In the genomic region with DNA sequence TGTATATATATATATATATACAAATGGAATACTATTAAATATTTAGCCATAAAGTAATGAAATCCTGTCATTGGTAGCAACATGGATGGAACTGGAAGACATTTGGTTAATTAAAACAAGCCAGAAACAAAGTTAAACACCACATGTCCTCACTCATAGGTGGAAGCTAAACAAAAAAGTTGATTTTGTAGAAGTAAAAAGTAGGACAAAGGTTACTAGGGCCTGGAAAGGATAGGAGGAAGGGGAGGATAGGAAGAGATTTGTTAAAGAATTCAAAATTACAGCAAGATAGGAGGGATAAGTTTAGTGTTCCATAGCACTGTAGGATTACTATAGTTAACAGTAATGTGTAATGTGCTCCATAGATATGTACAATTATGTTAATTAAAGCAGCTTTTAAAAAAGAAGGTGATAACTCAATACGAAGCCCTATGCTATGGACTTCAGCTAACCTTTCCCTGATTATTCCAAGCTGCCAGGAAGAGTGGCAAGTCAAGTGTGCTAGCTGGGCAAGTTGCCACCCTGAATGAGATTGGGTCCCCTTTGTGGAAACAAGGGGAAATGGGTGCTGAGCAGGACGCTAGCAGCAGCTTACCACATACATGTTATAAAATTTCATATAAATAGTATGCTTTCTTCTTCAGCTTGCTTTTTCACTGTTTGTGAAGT, we compare ENCODE assay signal across 1 cellular context.
TF ChIP-seq lines count a peak whose summit lies in the region.

No MANE protein-coding gene starts in this region.

TF ChIP-seq in WTC11, 78 proteins besides CTCF, POLR2A, EP300 and RAD21:
- TF ChIP-seq, protein P1, sequence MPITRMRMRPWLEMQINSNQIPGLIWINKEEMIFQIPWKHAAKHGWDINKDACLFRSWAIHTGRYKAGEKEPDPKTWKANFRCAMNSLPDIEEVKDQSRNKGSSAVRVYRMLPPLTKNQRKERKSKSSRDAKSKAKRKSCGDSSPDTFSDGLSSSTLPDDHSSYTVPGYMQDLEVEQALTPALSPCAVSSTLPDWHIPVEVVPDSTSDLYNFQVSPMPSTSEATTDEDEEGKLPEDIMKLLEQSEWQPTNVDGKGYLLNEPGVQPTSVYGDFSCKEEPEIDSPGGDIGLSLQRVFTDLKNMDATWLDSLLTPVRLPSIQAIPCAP (CRISPR knock-in tag; IDR thresholded peaks at IDR 0.05): no peak
- TF ChIP-seq, protein P2, sequence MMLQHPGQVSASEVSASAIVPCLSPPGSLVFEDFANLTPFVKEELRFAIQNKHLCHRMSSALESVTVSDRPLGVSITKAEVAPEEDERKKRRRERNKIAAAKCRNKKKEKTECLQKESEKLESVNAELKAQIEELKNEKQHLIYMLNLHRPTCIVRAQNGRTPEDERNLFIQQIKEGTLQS (CRISPR knock-in tag; conservative IDR thresholded peaks at IDR 0.05): no peak
- TF ChIP-seq, protein P3, sequence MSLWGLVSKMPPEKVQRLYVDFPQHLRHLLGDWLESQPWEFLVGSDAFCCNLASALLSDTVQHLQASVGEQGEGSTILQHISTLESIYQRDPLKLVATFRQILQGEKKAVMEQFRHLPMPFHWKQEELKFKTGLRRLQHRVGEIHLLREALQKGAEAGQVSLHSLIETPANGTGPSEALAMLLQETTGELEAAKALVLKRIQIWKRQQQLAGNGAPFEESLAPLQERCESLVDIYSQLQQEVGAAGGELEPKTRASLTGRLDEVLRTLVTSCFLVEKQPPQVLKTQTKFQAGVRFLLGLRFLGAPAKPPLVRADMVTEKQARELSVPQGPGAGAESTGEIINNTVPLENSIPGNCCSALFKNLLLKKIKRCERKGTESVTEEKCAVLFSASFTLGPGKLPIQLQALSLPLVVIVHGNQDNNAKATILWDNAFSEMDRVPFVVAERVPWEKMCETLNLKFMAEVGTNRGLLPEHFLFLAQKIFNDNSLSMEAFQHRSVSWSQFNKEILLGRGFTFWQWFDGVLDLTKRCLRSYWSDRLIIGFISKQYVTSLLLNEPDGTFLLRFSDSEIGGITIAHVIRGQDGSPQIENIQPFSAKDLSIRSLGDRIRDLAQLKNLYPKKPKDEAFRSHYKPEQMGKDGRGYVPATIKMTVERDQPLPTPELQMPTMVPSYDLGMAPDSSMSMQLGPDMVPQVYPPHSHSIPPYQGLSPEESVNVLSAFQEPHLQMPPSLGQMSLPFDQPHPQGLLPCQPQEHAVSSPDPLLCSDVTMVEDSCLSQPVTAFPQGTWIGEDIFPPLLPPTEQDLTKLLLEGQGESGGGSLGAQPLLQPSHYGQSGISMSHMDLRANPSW (CRISPR knock-in tag; conservative IDR thresholded peaks at IDR 0.05; ENCODE audit: low read depth): no peak
- no peak for TF ChIP-seq FOXP1 (CRISPR knock-in tag; IDR thresholded peaks at IDR 0.05; ENCODE audit: borderline replicate concordance)
- TF ChIP-seq, protein P4, sequence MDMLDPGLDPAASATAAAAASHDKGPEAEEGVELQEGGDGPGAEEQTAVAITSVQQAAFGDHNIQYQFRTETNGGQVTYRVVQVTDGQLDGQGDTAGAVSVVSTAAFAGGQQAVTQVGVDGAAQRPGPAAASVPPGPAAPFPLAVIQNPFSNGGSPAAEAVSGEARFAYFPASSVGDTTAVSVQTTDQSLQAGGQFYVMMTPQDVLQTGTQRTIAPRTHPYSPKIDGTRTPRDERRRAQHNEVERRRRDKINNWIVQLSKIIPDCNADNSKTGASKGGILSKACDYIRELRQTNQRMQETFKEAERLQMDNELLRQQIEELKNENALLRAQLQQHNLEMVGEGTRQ (CRISPR knock-in tag; IDR thresholded peaks at IDR 0.05): no peak
- TF ChIP-seq MYBL2 (CRISPR knock-in tag; IDR thresholded peaks at IDR 0.05): no peak
- TF ChIP-seq, protein P5, sequence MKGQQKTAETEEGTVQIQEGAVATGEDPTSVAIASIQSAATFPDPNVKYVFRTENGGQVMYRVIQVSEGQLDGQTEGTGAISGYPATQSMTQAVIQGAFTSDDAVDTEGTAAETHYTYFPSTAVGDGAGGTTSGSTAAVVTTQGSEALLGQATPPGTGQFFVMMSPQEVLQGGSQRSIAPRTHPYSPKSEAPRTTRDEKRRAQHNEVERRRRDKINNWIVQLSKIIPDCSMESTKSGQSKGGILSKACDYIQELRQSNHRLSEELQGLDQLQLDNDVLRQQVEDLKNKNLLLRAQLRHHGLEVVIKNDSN (CRISPR knock-in tag; IDR thresholded peaks at IDR 0.05): no peak
- TF ChIP-seq, protein P6, sequence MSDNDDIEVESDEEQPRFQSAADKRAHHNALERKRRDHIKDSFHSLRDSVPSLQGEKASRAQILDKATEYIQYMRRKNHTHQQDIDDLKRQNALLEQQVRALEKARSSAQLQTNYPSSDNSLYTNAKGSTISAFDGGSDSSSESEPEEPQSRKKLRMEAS (CRISPR knock-in tag; IDR thresholded peaks at IDR 0.05): no peak
- TF ChIP-seq ZNF232 (CRISPR knock-in tag; IDR thresholded peaks at IDR 0.05): no peak
- TF ChIP-seq, protein P7, sequence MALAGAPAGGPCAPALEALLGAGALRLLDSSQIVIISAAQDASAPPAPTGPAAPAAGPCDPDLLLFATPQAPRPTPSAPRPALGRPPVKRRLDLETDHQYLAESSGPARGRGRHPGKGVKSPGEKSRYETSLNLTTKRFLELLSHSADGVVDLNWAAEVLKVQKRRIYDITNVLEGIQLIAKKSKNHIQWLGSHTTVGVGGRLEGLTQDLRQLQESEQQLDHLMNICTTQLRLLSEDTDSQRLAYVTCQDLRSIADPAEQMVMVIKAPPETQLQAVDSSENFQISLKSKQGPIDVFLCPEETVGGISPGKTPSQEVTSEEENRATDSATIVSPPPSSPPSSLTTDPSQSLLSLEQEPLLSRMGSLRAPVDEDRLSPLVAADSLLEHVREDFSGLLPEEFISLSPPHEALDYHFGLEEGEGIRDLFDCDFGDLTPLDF (CRISPR knock-in tag; IDR thresholded peaks at IDR 0.05): no peak
- TF ChIP-seq, protein P8, sequence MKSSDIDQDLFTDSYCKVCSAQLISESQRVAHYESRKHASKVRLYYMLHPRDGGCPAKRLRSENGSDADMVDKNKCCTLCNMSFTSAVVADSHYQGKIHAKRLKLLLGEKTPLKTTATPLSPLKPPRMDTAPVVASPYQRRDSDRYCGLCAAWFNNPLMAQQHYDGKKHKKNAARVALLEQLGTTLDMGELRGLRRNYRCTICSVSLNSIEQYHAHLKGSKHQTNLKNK (CRISPR knock-in tag; IDR thresholded peaks at IDR 0.05): no peak
- no peak for TF ChIP-seq NR3C1 (CRISPR knock-in tag; conservative IDR thresholded peaks at IDR 0.05; ENCODE audit: low read depth)
- no peak for TF ChIP-seq CBFB (CRISPR knock-in tag; IDR thresholded peaks at IDR 0.05; ENCODE audit: low read depth)
- no peak for TF ChIP-seq FOXJ3 (CRISPR knock-in tag; IDR thresholded peaks at IDR 0.05; ENCODE audit: borderline replicate concordance)
- TF ChIP-seq, protein P9, sequence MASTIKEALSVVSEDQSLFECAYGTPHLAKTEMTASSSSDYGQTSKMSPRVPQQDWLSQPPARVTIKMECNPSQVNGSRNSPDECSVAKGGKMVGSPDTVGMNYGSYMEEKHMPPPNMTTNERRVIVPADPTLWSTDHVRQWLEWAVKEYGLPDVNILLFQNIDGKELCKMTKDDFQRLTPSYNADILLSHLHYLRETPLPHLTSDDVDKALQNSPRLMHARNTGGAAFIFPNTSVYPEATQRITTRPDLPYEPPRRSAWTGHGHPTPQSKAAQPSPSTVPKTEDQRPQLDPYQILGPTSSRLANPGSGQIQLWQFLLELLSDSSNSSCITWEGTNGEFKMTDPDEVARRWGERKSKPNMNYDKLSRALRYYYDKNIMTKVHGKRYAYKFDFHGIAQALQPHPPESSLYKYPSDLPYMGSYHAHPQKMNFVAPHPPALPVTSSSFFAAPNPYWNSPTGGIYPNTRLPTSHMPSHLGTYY (CRISPR knock-in tag; IDR thresholded peaks at IDR 0.05): no peak
- no peak for TF ChIP-seq NFYB (CRISPR knock-in tag; conservative IDR thresholded peaks at IDR 0.05; ENCODE audit: low read depth)
- TF ChIP-seq JUN (CRISPR knock-in tag; IDR thresholded peaks at IDR 0.05): no peak
- no peak for TF ChIP-seq ZNF423 (CRISPR knock-in tag; IDR thresholded peaks at IDR 0.05)
TF ChIP-seq in WTC11: peak in this region for 0.
